34 cellular contexts compared by ENCODE assay signal in genomic region chr9:70673844-70674243, GRCh38.
"Had no signal": no experiment of that assay in that cellular context is flagged by ENCODE, and none has a peak within 500 bp of the region (broad histone marks: within the 10 kb centered on the region; RNA-seq: fewer than 3 reads in every experiment).

No MANE protein-coding gene starts in this region.

- H3K4me1 ChIP-seq: breast epithelium had no signal

- FAIRE-seq: astrocyte, bronchial epithelial cell had no signal

- H3K36me3 ChIP-seq: adrenal gland, ascending aorta, brain microvascular endothelial cell, breast epithelium, cardiac muscle cell had no signal

- DNase-seq: activated effector memory CD4-positive, alpha-beta T cell treated with anti-CD3 and anti-CD28 coated beads, Interleukin-2, amount 50 U/mL, for 16 hours; activated effector memory CD4-positive, alpha-beta T cell treated with Interleukin-2 at 50 U/mL for 16 hours; activated gamma-delta T cell; activated gamma-delta T cell treated with Interleukin-2 at 50 U/mL for 16 hours; activated naive CD4-positive, alpha-beta T cell; activated naive CD4-positive, alpha-beta T cell treated with anti-CD3 and anti-CD28 coated beads for 36 hours; activated naive CD4-positive, alpha-beta T cell treated with anti-CD3 and anti-CD28 coated beads, Interleukin-2, amount 10 ng/mL, durations not matched to agents 7 days and 5 days; activated naive CD4-positive, alpha-beta T cell treated with anti-CD3 and anti-CD28 coated beads, Interleukin-2, amount 50 U/mL, for 16 hours; activated naive CD4-positive, alpha-beta T cell treated with Interleukin-2 at 50 U/mL for 16 hours; activated naive CD8-positive, alpha-beta T cell treated with anti-CD3 and anti-CD28 coated beads for 36 hours; activated naive CD8-positive, alpha-beta T cell treated with anti-CD3 and anti-CD28 coated beads, Interleukin-2, amount 10 ng/mL, durations not matched to agents 7 days and 5 days; activated naive CD8-positive, alpha-beta T cell treated with anti-CD3 and anti-CD28 coated beads, Interleukin-2, amount 50 U/mL, for 24 hours; activated T-cell treated with anti-CD3 and anti-CD28 coated beads, Interleukin-2, amount 50 U/mL, for 1 hour; activated T-cell treated with anti-CD3 and anti-CD28 coated beads, Interleukin-2, amount 50 U/mL, for 24 hours; activated T-cell treated with anti-CD3 and anti-CD28 coated beads, Interleukin-2, amount 50 U/mL, for 4 hours; activated T-cell treated with anti-CD3 and anti-CD28 coated beads, Interleukin-2, amount 50 U/mL, for 48 hours; activated T-cell treated with anti-CD3 and anti-CD28 coated beads, Interleukin-2, amount 50 U/mL, for 72 hours; adrenal gland; amniotic stem cell; amygdala; anterior cingulate cortex; aorta; body of pancreas; brain microvascular endothelial cell; caudate nucleus; central memory CD4-positive, alpha-beta T cell; cerebellar nuclear complex had no signal

- ATAC-seq: activated naive CD4-positive, alpha-beta T cell treated with anti-CD3 and anti-CD28 coated beads, Interleukin-2, amount 50 U/mL, for 72 hours; activated naive CD8-positive, alpha-beta T cell treated with anti-CD3 and anti-CD28 coated beads, Interleukin-2, amount 50 U/mL, for 24 hours; activated T-cell treated with anti-CD3 and anti-CD28 coated beads, Interleukin-2, amount 50 U/mL, for 4 hours; activated T-cell treated with anti-CD3 and anti-CD28 coated beads, Interleukin-2, amount 50 U/mL, for 72 hours; activated T-helper 17 cell treated with anti-CD3 and anti-CD28 coated beads, Interleukin-2, amount 50 U/mL, for 72 hours; body of pancreas had no signal

- H3K27me3 ChIP-seq: adrenal gland, ascending aorta, body of pancreas, brain microvascular endothelial cell, breast epithelium, cardiac muscle cell had no signal

- H3K27ac ChIP-seq: adrenal gland, ascending aorta, body of pancreas, brain microvascular endothelial cell, breast epithelium, cardiac muscle cell had no signal

- H3K4me3 ChIP-seq: adrenal gland, ascending aorta, body of pancreas, breast epithelium, cardiac muscle cell had no signal

- H3K9me3 ChIP-seq: adrenal gland, ascending aorta, body of pancreas, breast epithelium had no signal
